Comparison of ENCODE assay signal across 18 cellular contexts in the genomic region with DNA sequence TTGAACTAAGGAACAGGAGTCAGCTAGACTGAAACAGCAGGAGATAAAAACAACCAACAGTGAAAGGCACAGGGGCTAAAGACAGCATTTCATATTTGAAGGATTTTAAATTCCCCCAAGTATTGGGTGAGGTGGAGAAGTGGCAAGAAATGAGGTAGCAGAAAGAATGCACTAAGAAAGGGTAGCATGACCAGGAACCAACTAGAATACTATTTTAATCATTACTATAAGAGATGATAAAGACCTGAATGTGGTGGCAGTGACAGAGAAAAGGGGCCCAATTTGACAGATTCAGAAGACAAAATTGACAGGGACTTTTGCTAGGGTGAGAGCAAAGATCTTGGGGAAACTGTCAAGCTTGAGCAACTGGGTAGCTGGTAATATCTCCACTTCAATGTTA.
DNase-seq lines count a peak whose midpoint lies in the region; ATAC-seq and TF ChIP-seq lines count a peak whose summit lies in the region.
"Had no signal": no experiment of that assay in that cellular context is flagged by ENCODE, and none has a peak within 500 bp of the region (broad histone marks: within the 10 kb centered on the region; RNA-seq: fewer than 3 reads in every experiment).

No MANE protein-coding gene starts in this region.

- H4K20me1 ChIP-seq in GM23338 (replicated peaks; ENCODE audit: insufficient read depth), result no peaks in the 10 kb centered on the region

- H3K79me2 ChIP-seq in GM23338 (replicated peaks; ENCODE audit: insufficient read depth), result no peaks in the 10 kb centered on the region

- H3K4me3 Mint-ChIP-seq in GM23338 (no peak overlapping the region), glutamatergic neuron (ENCODE audit: unreplicated experiment) (no peak overlapping the region)

- H3K27me3 ChIP-seq in GM23338 (ENCODE audit: insufficient read depth), result no peaks in the 10 kb centered on the region
- H3K27me3 ChIP-seq: SJSA1 had no signal

- H3K36me3 ChIP-seq in GM23338 (ENCODE audit: insufficient read depth), result no peaks in the 10 kb centered on the region
- H3K36me3 ChIP-seq: SJSA1 had no signal

- peaks cover 21% of the 10 kb centered on the region for H3K4me1 ChIP-seq in GM23338 (ENCODE audit: insufficient read depth)

- H3K36me3 Mint-ChIP-seq in GM23338 (ENCODE audit: low read depth) (peaks cover 2% of the 10 kb centered on the region; the same call in 1 of the 3 replicates), glutamatergic neuron (ENCODE audit: unreplicated experiment) (no peaks in the 10 kb centered on the region)

- no peak overlapping the region for H3K27ac Mint-ChIP-seq in GM23338
- H3K27ac Mint-ChIP-seq in glutamatergic neuron (ENCODE audit: unreplicated experiment), result peak overlapping the region; percentile 13

- no peak overlapping the region for H2AFZ ChIP-seq in GM23338

- DNase-seq in NCI-H2171 treated with DMSO at 0.1 percent for 48 hours (lab: John Stamatoyannopoulos, UW), result peak; percentile 3
- DNase-seq in NCI-H2171 (lab: John Stamatoyannopoulos, UW), result no peak
- DNase-seq in GM23338 (ENCODE audit: low spot score), result peak; percentile 30
- no peak for DNase-seq in glutamatergic neuron
- peak; percentile 13 for DNase-seq in smooth muscle cell of the brain vasculature (ENCODE audit: low read depth, low spot score)
- DNase-seq in ecto neural progenitor cell (ENCODE audit: low spot score), result no peak
- DNase-seq: C1 segment of cervical spinal cord, Kasumi-1, NCI-H1694, NCI-H2081, NCI-H446 treated with DMSO at 0.1 percent for 48 hours, NCI-H526 treated with DMSO at 0.1 percent for 48 hours, OCI-M1 had no signal

- no peaks in the 10 kb centered on the region for H3K9me2 ChIP-seq in GM23338 (ENCODE audit: insufficient read depth)

- ATAC-seq in GM23338 (no peak; the same call in 2 of the 3 replicates), HG03378 (IDR thresholded peaks at IDR 0.05; ENCODE audit: unreplicated experiment) (no peak), GM21528 (IDR thresholded peaks at IDR 0.05; ENCODE audit: low FRiP score, unreplicated experiment) (no peak)
- ATAC-seq: Right ventricle myocardium inferior had no signal

- no peaks in the 10 kb centered on the region for H3K27me3 Mint-ChIP-seq in GM23338 (ENCODE audit: insufficient read depth, low read depth, poor library complexity)
- H3K27me3 Mint-ChIP-seq in glutamatergic neuron (ENCODE audit: unreplicated experiment), result no peaks in the 10 kb centered on the region

- H3K27ac ChIP-seq in GM23338 (ENCODE audit: low read depth), result peak overlapping the region; percentile 10; the same call in 1 of the 2 replicates
- H3K27ac ChIP-seq: 22Rv1, SJSA1 had no signal

- H3K4me1 Mint-ChIP-seq in GM23338 (peaks cover 40% of the 10 kb centered on the region), glutamatergic neuron (ENCODE audit: low read depth, unreplicated experiment) (peaks cover 17% of the 10 kb centered on the region)

- H3K4me3 ChIP-seq in GM23338, result no peak overlapping the region
- H3K4me3 ChIP-seq: SJSA1 had no signal

- no peaks in the 10 kb centered on the region for H3F3A ChIP-seq in GM23338 (replicated peaks; ENCODE audit: low read depth)

- H3K4me2 ChIP-seq in GM23338, result no peak overlapping the region

- no peak for TF ChIP-seq CTCF in GM23338 (conservative IDR thresholded peaks at IDR 0.05; ENCODE audit: low read depth in 2 of 2)
- no peak for TF ChIP-seq CTCF in glutamatergic neuron (IDR thresholded peaks at IDR 0.05; ENCODE audit: partially characterized antibody, unreplicated experiment)

- no peaks in the 10 kb centered on the region for H3K9me3 Mint-ChIP-seq in GM23338
- H3K9me3 Mint-ChIP-seq in glutamatergic neuron (ENCODE audit: unreplicated experiment), result no peaks in the 10 kb centered on the region

TF ChIP-seq in GM23338, 12 proteins besides CTCF, POLR2A, EP300 and RAD21 (continues in another document):
- TF ChIP-seq, protein P1, sequence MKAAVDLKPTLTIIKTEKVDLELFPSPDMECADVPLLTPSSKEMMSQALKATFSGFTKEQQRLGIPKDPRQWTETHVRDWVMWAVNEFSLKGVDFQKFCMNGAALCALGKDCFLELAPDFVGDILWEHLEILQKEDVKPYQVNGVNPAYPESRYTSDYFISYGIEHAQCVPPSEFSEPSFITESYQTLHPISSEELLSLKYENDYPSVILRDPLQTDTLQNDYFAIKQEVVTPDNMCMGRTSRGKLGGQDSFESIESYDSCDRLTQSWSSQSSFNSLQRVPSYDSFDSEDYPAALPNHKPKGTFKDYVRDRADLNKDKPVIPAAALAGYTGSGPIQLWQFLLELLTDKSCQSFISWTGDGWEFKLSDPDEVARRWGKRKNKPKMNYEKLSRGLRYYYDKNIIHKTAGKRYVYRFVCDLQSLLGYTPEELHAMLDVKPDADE (IDR thresholded peaks at IDR 0.05), result no peak
- TF ChIP-seq ZNF114 (CRISPR knock-in tag; IDR thresholded peaks at IDR 0.05) (no peak), POLR2AphosphoS5 (IDR thresholded peaks at IDR 0.05; ENCODE audit: low read depth) (no peak), JUNB (IDR thresholded peaks at IDR 0.05; ENCODE audit: unreplicated experiment) (no peak), STAT1 (IDR thresholded peaks at IDR 0.05; ENCODE audit: unreplicated experiment) (no peak), EZH2phosphoT487 (IDR thresholded peaks at IDR 0.05; ENCODE audit: unreplicated experiment) (no peak), CREB1 (CRISPR knock-in tag; IDR thresholded peaks at IDR 0.05; ENCODE audit: low read depth) (no peak), EZH2 (IDR thresholded peaks at IDR 0.05; ENCODE audit: low read depth, unreplicated experiment) (no peak), NANOG (IDR thresholded peaks at IDR 0.05; ENCODE audit: borderline replicate concordance) (no peak), ZNF331 (CRISPR knock-in tag; IDR thresholded peaks at IDR 0.05; ENCODE audit: low read depth) (no peak)
- TF ChIP-seq, protein P2, sequence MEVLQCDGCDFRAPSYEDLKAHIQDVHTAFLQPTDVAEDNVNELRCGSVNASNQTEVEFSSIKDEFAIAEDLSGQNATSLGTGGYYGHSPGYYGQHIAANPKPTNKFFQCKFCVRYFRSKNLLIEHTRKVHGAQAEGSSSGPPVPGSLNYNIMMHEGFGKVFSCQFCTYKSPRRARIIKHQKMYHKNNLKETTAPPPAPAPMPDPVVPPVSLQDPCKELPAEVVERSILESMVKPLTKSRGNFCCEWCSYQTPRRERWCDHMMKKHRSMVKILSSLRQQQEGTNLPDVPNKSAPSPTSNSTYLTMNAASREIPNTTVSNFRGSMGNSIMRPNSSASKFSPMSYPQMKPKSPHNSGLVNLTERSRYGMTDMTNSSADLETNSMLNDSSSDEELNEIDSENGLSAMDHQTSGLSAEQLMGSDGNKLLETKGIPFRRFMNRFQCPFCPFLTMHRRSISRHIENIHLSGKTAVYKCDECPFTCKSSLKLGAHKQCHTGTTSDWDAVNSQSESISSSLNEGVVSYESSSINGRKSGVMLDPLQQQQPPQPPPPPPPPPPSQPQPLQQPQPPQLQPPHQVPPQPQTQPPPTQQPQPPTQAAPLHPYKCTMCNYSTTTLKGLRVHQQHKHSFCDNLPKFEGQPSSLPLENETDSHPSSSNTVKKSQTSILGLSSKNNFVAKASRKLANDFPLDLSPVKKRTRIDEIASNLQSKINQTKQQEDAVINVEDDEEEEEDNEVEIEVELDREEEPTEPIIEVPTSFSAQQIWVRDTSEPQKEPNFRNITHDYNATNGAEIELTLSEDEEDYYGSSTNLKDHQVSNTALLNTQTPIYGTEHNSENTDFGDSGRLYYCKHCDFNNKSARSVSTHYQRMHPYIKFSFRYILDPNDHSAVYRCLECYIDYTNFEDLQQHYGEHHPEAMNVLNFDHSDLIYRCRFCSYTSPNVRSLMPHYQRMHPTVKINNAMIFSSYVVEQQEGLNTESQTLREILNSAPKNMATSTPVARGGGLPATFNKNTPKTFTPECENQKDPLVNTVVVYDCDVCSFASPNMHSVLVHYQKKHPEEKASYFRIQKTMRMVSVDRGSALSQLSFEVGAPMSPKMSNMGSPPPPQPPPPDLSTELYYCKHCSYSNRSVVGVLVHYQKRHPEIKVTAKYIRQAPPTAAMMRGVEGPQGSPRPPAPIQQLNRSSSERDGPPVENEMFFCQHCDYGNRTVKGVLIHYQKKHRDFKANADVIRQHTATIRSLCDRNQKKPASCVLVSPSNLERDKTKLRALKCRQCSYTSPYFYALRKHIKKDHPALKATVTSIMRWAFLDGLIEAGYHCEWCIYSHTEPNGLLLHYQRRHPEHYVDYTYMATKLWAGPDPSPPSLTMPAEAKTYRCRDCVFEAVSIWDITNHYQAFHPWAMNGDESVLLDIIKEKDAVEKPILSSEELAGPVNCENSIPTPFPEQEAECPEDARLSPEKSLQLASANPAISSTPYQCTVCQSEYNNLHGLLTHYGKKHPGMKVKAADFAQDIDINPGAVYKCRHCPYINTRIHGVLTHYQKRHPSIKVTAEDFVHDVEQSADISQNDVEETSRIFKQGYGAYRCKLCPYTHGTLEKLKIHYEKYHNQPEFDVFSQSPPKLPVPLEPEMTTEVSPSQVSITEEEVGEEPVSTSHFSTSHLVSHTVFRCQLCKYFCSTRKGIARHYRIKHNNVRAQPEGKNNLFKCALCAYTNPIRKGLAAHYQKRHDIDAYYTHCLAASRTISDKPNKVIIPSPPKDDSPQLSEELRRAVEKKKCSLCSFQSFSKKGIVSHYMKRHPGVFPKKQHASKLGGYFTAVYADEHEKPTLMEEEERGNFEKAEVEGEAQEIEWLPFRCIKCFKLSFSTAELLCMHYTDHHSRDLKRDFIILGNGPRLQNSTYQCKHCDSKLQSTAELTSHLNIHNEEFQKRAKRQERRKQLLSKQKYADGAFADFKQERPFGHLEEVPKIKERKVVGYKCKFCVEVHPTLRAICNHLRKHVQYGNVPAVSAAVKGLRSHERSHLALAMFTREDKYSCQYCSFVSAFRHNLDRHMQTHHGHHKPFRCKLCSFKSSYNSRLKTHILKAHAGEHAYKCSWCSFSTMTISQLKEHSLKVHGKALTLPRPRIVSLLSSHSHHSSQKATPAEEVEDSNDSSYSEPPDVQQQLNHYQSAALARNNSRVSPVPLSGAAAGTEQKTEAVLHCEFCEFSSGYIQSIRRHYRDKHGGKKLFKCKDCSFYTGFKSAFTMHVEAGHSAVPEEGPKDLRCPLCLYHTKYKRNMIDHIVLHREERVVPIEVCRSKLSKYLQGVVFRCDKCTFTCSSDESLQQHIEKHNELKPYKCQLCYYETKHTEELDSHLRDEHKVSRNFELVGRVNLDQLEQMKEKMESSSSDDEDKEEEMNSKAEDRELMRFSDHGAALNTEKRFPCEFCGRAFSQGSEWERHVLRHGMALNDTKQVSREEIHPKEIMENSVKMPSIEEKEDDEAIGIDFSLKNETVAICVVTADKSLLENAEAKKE (CRISPR knock-in tag; IDR thresholded peaks at IDR 0.05), result no peak

Comparison
In these comparisons a context has a peak if more than half of its experiments do, and no peak if none do; other contexts are left out.
1. DNase-seq: peak in NCI-H2171 treated with DMSO at 0.1 percent for 48 hours (single experiment), GM23338 (single experiment) and smooth muscle cell of the brain vasculature (single experiment); none in NCI-H2171 (single experiment), glutamatergic neuron (single experiment) and ecto neural progenitor cell (single experiment).